In the genomic region with DNA sequence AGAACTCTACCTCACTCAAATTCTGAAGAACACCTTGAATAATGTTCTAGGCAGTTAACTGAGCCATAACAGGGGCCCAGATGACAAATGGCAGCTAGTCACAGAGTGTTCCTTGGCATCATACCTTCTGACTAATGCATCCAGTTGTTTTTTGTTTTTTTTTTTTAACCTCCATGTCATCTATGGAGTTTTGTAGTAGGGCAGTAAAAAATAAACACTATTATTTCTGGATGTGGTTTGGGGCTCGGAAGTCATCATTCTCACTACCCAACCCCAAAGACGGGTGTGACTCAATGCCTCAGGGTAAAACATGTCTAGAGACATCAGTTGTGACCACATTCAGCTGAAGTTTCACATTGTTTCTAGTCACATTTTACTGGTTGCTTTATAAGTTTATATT, we compare ENCODE assay signal across 8 cellular contexts. TPM values are rescaled to one million over a fixed set of nuclear protein-coding genes. Genes with fewer than 3 reads are reported as not detected.
DNase-seq lines count a peak whose midpoint lies in the region; ATAC-seq, FAIRE-seq and TF ChIP-seq lines count a peak whose summit lies in the region.

No MANE protein-coding gene starts in this region.

- no peaks in the 10 kb centered on the region for H3K36me3 Mint-ChIP-seq in mesothelial cell of epicardium

- H3K27me3 ChIP-seq in bronchial epithelial cell (ENCODE audit: control insufficient read depth, insufficient read depth, low read length) = no peaks in the 10 kb centered on the region
- no peaks in the 10 kb centered on the region for H3K27me3 ChIP-seq in testis

- DNase-seq in ELR (ENCODE audit: low read depth) (peak; percentile 78), bronchial epithelial cell (ENCODE audit: low read depth) (peak; percentile 67), testis (no peak), NCI-H1092 treated with DMSO at 0.1 percent for 48 hours (lab: John Stamatoyannopoulos, UW) (no peak), C1 segment of cervical spinal cord (lab: John Stamatoyannopoulos, UW) (no peak), mesothelial cell of epicardium (ENCODE audit: low spot score in 2 of 2, unreplicated experiment in 2 of 2) (no peak)

- no peaks in the 10 kb centered on the region for H3K4me1 ChIP-seq in testis

- 75 to 93% methylated on average over 2 of the region's 2 CpGs for WGBS in testis, 2 donors

- TF ChIP-seq POLR2A in testis (IDR thresholded peaks at IDR 0.05) = no peak

- no peak for FAIRE-seq in bronchial epithelial cell (lab: Jason Lieb, UNC)

- no peaks in the 10 kb centered on the region for H3K36me3 ChIP-seq in bronchial epithelial cell (ENCODE audit: control insufficient read depth, insufficient read depth, low read length)
- H3K36me3 ChIP-seq in testis (ENCODE audit: low read depth, missing control alignments) = no peaks in the 10 kb centered on the region

- H3K27me3 Mint-ChIP-seq in mesothelial cell of epicardium (ENCODE audit: low read depth) = no peaks in the 10 kb centered on the region

- no peak for TF ChIP-seq CTCF in bronchial epithelial cell (IDR thresholded peaks at IDR 0.05; ENCODE audit: insufficient read depth, low read length, severe bottlenecking)
- TF ChIP-seq CTCF in testis (IDR thresholded peaks at IDR 0.05) = no peak
- TF ChIP-seq CTCF in mesothelial cell of epicardium (IDR thresholded peaks at IDR 0.05; ENCODE audit: unreplicated experiment) = no peak

- peak; percentile 71 for ATAC-seq in GM21367 (IDR thresholded peaks at IDR 0.05; ENCODE audit: unreplicated experiment)
- peak; percentile 96 for ATAC-seq in HG03520 (IDR thresholded peaks at IDR 0.05; ENCODE audit: unreplicated experiment)

- H3K4me3 ChIP-seq in bronchial epithelial cell (ENCODE audit: low read depth, low read length) (no peak overlapping the region), testis (no peak overlapping the region)

- no peaks in the 10 kb centered on the region for H3K4me1 Mint-ChIP-seq in mesothelial cell of epicardium

- H3K9me3 ChIP-seq in testis = no peaks in the 10 kb centered on the region

- intact Hi-C loops in testis (cut with DNase I; ENCODE audit: low total_unique reads) = no loop called here

- no peak overlapping the region for H3K27ac ChIP-seq in testis

- peaks cover 10% of the 10 kb centered on the region for H3K9me3 Mint-ChIP-seq in mesothelial cell of epicardium

- H3K27ac Mint-ChIP-seq in mesothelial cell of epicardium = no peak overlapping the region

- no peak overlapping the region for H3K4me3 Mint-ChIP-seq in mesothelial cell of epicardium

RNA-seq across cellular contexts. Expression of gene MCF2, which starts 31.2 kb away (rescaled TPM):
- under 0.01 and 0.13 TPM in 2 replicates for total RNA-seq in bronchial epithelial cell
- total RNA-seq in testis = 10 to 100 TPM; 55.2 to 55.5 TPM
- polyA plus RNA-seq in testis (ENCODE audit: insufficient read depth, low read depth, low replicate concordance) = 19.6 TPM
- total RNA-seq in mesothelial cell of epicardium = 0.11 to 0.16 TPM in 2 of 3 replicates, not detected in the other

Comparison
In these comparisons a context has a peak if more than half of its experiments do, and no peak if none do; other contexts are left out.
1. DNase-seq: peak in ELR (single experiment) and bronchial epithelial cell (single experiment); none in testis (single experiment), NCI-H1092 treated with DMSO at 0.1 percent for 48 hours (single experiment), C1 segment of cervical spinal cord (0 of 14) and mesothelial cell of epicardium (0 of 2).
2. RNA of gene MCF2, which starts 31.2 kb away (total RNA-seq): 55.2 to 55.5 TPM in testis; under 0.01 to 0.13 TPM in bronchial epithelial cell and 0.11 to 0.16 TPM in mesothelial cell of epicardium; every median in the first group is over 10 times any median in the second.